In the genomic region with DNA sequence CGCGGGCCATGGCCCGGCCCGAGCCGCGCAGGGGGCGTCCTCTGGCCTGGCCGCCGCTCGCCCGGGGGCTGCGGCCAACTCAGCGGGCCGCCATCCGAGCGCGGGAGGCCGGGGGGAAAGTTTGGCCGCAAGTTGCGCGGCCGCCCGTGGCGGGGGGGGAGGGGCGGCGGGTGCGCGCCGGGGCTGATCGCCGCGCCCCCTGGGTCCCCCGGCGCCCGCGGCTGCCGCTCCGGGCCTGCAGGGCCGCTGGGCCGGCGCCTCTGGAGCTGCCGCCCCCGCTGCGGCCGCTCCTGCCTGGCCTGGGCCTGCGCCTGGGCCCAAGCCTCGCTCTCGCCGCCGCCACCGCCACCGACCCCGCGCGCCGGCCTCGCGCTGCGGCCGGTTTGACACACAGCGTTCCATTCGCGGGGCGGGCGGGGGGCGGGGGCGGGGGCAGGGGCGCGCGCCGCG, we compare ENCODE assay signal across 8 cellular contexts. TPM values are rescaled to one million over a fixed set of nuclear protein-coding genes. Genes with fewer than 3 reads are reported as not detected.
DNase-seq lines count a peak whose midpoint lies in the region; ATAC-seq, FAIRE-seq and TF ChIP-seq lines count a peak whose summit lies in the region.

Gene NR2F6, minus strand, starts transcription at position 385 of the 450 bp plus-strand sequence. CDS start 699 bp downstream, outside the sequence.

- H3K36me3 ChIP-seq in KMS-11 (ENCODE audit: insufficient read depth), result no peaks in the 10 kb centered on the region
- no peaks in the 10 kb centered on the region for H3K36me3 ChIP-seq in upper lobe of right lung

- H3K27ac Mint-ChIP-seq in memory B cell, result peak within 1 kb of the TSS; percentile 85

- no peaks in the 10 kb centered on the region for H4K20me1 ChIP-seq in KMS-11 (ENCODE audit: insufficient read depth)

- ATAC-seq in memory B cell (ENCODE audit: low read depth), result peak; percentile 35
- ATAC-seq in upper lobe of right lung, result no peak
- ATAC-seq in GM21390 (IDR thresholded peaks at IDR 0.05; ENCODE audit: unreplicated experiment), result no peak

- H2AFZ ChIP-seq in KMS-11 (ENCODE audit: low read depth), result peak within 1 kb of the TSS; percentile 85

- peak; percentile 22 for DNase-seq in GM18507 (ENCODE audit: extremely low spot score, insufficient read length, low read depth)
- peak in 1 of 2 donors; percentile 65 for DNase-seq in memory B cell (ENCODE audit: low spot score in 2 of 2)
- DNase-seq in upper lobe of right lung, result no peak
- no peak for DNase-seq in NCI-H1436 (lab: John Stamatoyannopoulos, UW)
- DNase-seq in NCI-H524 treated with DMSO at 0.1 percent for 48 hours (lab: John Stamatoyannopoulos, UW), result no peak

- no peaks in the 10 kb centered on the region for H3K9me3 ChIP-seq in upper lobe of right lung

- peak within 1 kb of the TSS; percentile 81 for H3K4me2 ChIP-seq in KMS-11

- H3K9me3 Mint-ChIP-seq in memory B cell, result no peaks in the 10 kb centered on the region

- H3K27me3 Mint-ChIP-seq in memory B cell, result no peaks in the 10 kb centered on the region

- H3K27me3 ChIP-seq in KMS-11 (ENCODE audit: insufficient read depth, low read depth) (no peaks in the 10 kb centered on the region), upper lobe of right lung (no peaks in the 10 kb centered on the region)

- H3K27ac ChIP-seq in KMS-11 (0 out of 2 replicates have a peak within 1 kb of the TSS, but pooled peaks have one; percentile 22), cingulate gyrus (ENCODE audit: low read depth, low read length) (peak within 1 kb of the TSS; percentile 79), upper lobe of right lung (peak within 1 kb of the TSS; percentile 80)

- FAIRE-seq in GM18507 (lab: Jason Lieb, UNC), result no peak

- no peaks in the 10 kb centered on the region for H3K36me3 Mint-ChIP-seq in memory B cell

- H3K4me3 Mint-ChIP-seq in memory B cell, result peak within 1 kb of the TSS; percentile 98

- TF ChIP-seq CTCF in KMS-11 (conservative IDR thresholded peaks at IDR 0.05; ENCODE audit: low read depth, low read length), result no peak
- no peak for TF ChIP-seq CTCF in upper lobe of right lung (IDR thresholded peaks at IDR 0.05)

- H3K79me2 ChIP-seq in KMS-11 (ENCODE audit: insufficient read depth, low read depth), result no peaks in the 10 kb centered on the region

- no peak within 1 kb of the TSS for H3K4me3 ChIP-seq in KMS-11 (IDR thresholded peaks at IDR 0.05; ENCODE audit: insufficient read depth, low read depth, low read length)
- H3K4me3 ChIP-seq in upper lobe of right lung, result peak within 1 kb of the TSS; percentile 80

- H3K9ac ChIP-seq in KMS-11, result peak within 1 kb of the TSS; percentile 44; the same call in 1 of the 2 replicates

- intact Hi-C loops in upper lobe of right lung (cut with DNase I), result no loop called here

- H3K4me1 ChIP-seq in KMS-11 (ENCODE audit: low read depth, poor library complexity, severe bottlenecking), result peaks cover 10% of the 10 kb centered on the region
- peaks cover 24% of the 10 kb centered on the region for H3K4me1 ChIP-seq in upper lobe of right lung

- peaks cover 16% of the 10 kb centered on the region for H3K4me1 Mint-ChIP-seq in memory B cell

RNA-seq across cellular contexts. Expression of gene NR2F6, which starts in this region (rescaled TPM):
- 41.7 TPM for total RNA-seq in upper lobe of right lung

Comparison
In these comparisons a context has a peak if more than half of its experiments do, and no peak if none do; other contexts are left out.
1. H3K27ac ChIP-seq: peak in every context shown above with its lines; median percentile 80 in upper lobe of right lung; 79 in cingulate gyrus; 22 in KMS-11.